28 cellular contexts compared by ENCODE assay signal in the genomic region with DNA sequence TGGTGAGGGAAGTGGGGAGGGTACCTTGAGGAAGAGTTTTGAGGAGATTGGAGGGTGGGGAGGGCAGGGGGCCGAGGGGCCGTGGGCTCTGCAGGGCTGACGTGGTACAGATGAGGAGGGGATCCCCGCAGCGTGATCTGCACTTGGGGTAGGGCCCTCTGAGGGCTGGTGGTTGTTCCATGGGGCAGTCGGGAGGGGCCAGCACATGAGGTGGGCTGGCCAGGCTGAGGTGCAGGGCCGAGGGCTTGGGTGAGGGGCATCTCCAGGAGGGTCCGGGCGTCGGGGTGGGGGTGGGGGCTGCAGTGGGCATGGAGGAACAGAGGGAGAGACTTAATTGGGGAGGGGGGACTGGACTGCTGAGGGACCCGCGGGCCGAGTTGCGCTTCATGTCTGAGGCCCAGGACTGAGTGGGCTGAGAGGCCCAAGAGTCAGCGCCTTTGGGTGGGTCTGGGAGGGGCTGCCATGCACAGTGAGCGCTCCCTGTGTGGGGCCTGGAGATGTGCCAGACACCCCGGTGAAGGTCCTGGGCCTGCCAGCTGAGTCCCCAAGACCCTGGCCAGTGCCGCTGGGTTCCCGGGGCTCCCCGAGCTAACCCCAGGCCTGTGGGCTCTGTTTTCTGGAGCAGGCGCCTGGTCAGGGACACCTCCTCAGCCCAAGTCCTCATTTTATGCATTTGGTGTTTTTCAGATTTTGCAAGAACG. TPM values are rescaled to one million over a fixed set of nuclear protein-coding genes. Genes with fewer than 3 reads are reported as not detected.
"Had no signal": no experiment of that assay in that cellular context is flagged by ENCODE, and none has a peak within 500 bp of the region (broad histone marks: within the 10 kb centered on the region; RNA-seq: fewer than 3 reads in every experiment).

No MANE protein-coding gene starts in this region.

- FAIRE-seq: pancreas, small intestine had no signal

- H3K27ac Mint-ChIP-seq: natural killer cell; nephron; neural progenitor cell; stimulated activated effector memory CD8-positive, alpha-beta T cell treated with anti-CD3 and anti-CD28 coated beads, Interleukin-12 subunit alpha, Interleukin-12 subunit beta, amount 100 ng/mL, for 72 hours; stimulated activated naive CD8-positive, alpha-beta T cell treated with anti-CD3 and anti-CD28 coated beads, Interleukin-15, amount 100 ng/mL, for 72 hours; type B pancreatic cell had no signal

- H3K27me3 ChIP-seq: neural progenitor cell, pancreas, right atrium auricular region, right lobe of liver, sigmoid colon, suprapubic skin, testis, tibial artery, transverse colon, upper lobe of right lung, uterus had no signal

- H3K36me3 ChIP-seq: neural progenitor cell, prostate gland, uterus had no signal

- H3K9me3 Mint-ChIP-seq: naive thymus-derived CD4-positive, alpha-beta T cell; natural killer cell; nephron; neural progenitor cell; stimulated activated effector memory CD8-positive, alpha-beta T cell treated with anti-CD3 and anti-CD28 coated beads, Interleukin-12 subunit alpha, Interleukin-12 subunit beta, amount 100 ng/mL, for 72 hours; stimulated activated naive CD8-positive, alpha-beta T cell treated with anti-CD3 and anti-CD28 coated beads, Interleukin-15, amount 100 ng/mL, for 72 hours; type B pancreatic cell had no signal

- H3K9me3 ChIP-seq: pancreas, prostate gland, right atrium auricular region, right lobe of liver, sigmoid colon, suprapubic skin, testis, tibial artery, transverse colon, upper lobe of right lung, uterus had no signal

- ATAC-seq: naive thymus-derived CD4-positive, alpha-beta T cell; natural killer cell; pancreas; right lobe of liver; stimulated activated effector memory CD8-positive, alpha-beta T cell treated with anti-CD3 and anti-CD28 coated beads, Interleukin-12 subunit alpha, Interleukin-12 subunit beta, amount 100 ng/mL, for 72 hours; stimulated activated naive CD8-positive, alpha-beta T cell treated with anti-CD3 and anti-CD28 coated beads, Interleukin-15, amount 100 ng/mL, for 72 hours; stimulated activated naive CD8-positive, alpha-beta T cell treated with anti-CD3 and anti-CD28 coated beads, Interleukin-15, Interleukin-2, amounts not matched to agents 100 U/mL and 50 U/mL, for 24 hours; upper lobe of right lung had no signal

- H3K36me3 Mint-ChIP-seq: natural killer cell, neural progenitor cell, type B pancreatic cell had no signal

- H3K27ac ChIP-seq: neural progenitor cell, pancreas, prostate gland, right atrium auricular region, right lobe of liver, sigmoid colon, suprapubic skin, testis, tibial artery, transverse colon, upper lobe of right lung, uterus had no signal

- DNase-seq: natural killer cell; occipital lobe; retina; sigmoid colon; small intestine; stimulated activated CD4-positive, alpha-beta T cell treated with anti-CD3 and anti-CD28 coated beads, Interleukin-15, amount 100 ng/mL, for 24 hours; stimulated activated CD4-positive, alpha-beta T cell treated with anti-CD3 and anti-CD28 coated beads, Interleukin-2, amount 100 ng/mL, for 24 hours; stimulated activated CD4-positive, alpha-beta T cell treated with anti-CD3 and anti-CD28 coated beads, Interleukin-2, amount 100 ng/mL, for 48 hours; stimulated activated CD4-positive, alpha-beta T cell treated with anti-CD3 and anti-CD28 coated beads, Interleukin-4, amount 100 ng/mL, for 24 hours; stimulated activated naive CD4-positive, alpha-beta T cell; stimulated activated naive CD8-positive, alpha-beta T cell treated with anti-CD3 and anti-CD28 coated beads, Interleukin-15, amount 100 ng/mL, for 72 hours; stimulated activated naive CD8-positive, alpha-beta T cell treated with anti-CD3 and anti-CD28 coated beads, Interleukin-15, Interleukin-2, amounts not matched to agents 100 U/mL and 50 U/mL, for 24 hours; testis; tibial artery; transverse colon; upper lobe of right lung; uterus had no signal

- H3K27me3 Mint-ChIP-seq: naive thymus-derived CD4-positive, alpha-beta T cell; stimulated activated naive CD8-positive, alpha-beta T cell treated with anti-CD3 and anti-CD28 coated beads, Interleukin-15, amount 100 ng/mL, for 72 hours; type B pancreatic cell had no signal

- H3K4me3 Mint-ChIP-seq: naive thymus-derived CD4-positive, alpha-beta T cell; natural killer cell; nephron; neural progenitor cell; stimulated activated effector memory CD8-positive, alpha-beta T cell treated with anti-CD3 and anti-CD28 coated beads, Interleukin-12 subunit alpha, Interleukin-12 subunit beta, amount 100 ng/mL, for 72 hours; stimulated activated naive CD8-positive, alpha-beta T cell treated with anti-CD3 and anti-CD28 coated beads, Interleukin-15, amount 100 ng/mL, for 72 hours; type B pancreatic cell had no signal

- H3K4me1 Mint-ChIP-seq: natural killer cell; nephron; neural progenitor cell; stimulated activated effector memory CD8-positive, alpha-beta T cell treated with anti-CD3 and anti-CD28 coated beads, Interleukin-12 subunit alpha, Interleukin-12 subunit beta, amount 100 ng/mL, for 72 hours; stimulated activated naive CD8-positive, alpha-beta T cell treated with anti-CD3 and anti-CD28 coated beads, Interleukin-15, amount 100 ng/mL, for 72 hours had no signal

- H3K4me1 ChIP-seq: neural progenitor cell, pancreas, prostate gland, sigmoid colon, testis, tibial artery, transverse colon, upper lobe of right lung, uterus had no signal

- H3K9ac ChIP-seq: neural progenitor cell had no signal

- H3K4me3 ChIP-seq: neural progenitor cell, pancreas, prostate gland, right atrium auricular region, right lobe of liver, sigmoid colon, suprapubic skin, testis, tibial artery, transverse colon, upper lobe of right lung, uterus had no signal

RNA-seq across cellular contexts. Expression of a gene that starts 13.3 kb away (rescaled TPM):
- total RNA-seq: skeletal muscle tissue had no signal
